In genomic region chr18:80171190-80171872, GRCh38 we compare ENCODE assay signal across 9 cellular contexts.
DNase-seq lines count a peak whose midpoint lies in the region; ATAC-seq and TF ChIP-seq lines count a peak whose summit lies in the region.
"Had no signal": no experiment of that assay in that cellular context is flagged by ENCODE, and none has a peak within 500 bp of the region (broad histone marks: within the 10 kb centered on the region; RNA-seq: fewer than 3 reads in every experiment).

No MANE protein-coding gene starts in this region.

- H3K9me3 Mint-ChIP-seq in activated T-cell treated with anti-CD3 and anti-CD28 coated beads, Interleukin-2, amount 50 U/mL, for 72 hours, result no peaks in the 10 kb centered on the region
- H3K9me3 Mint-ChIP-seq in glutamatergic neuron (ENCODE audit: unreplicated experiment), result no peaks in the 10 kb centered on the region

- H3K4me2 ChIP-seq in DOHH2 (ENCODE audit: low read length), result no peak overlapping the region

- peaks cover 22% of the 10 kb centered on the region for H3K4me1 Mint-ChIP-seq in activated T-cell treated with anti-CD3 and anti-CD28 coated beads, Interleukin-2, amount 50 U/mL, for 72 hours (ENCODE audit: low read depth)
- no peaks in the 10 kb centered on the region for H3K4me1 Mint-ChIP-seq in glutamatergic neuron (ENCODE audit: low read depth, unreplicated experiment)

- H3K27ac Mint-ChIP-seq in activated T-cell treated with anti-CD3 and anti-CD28 coated beads, Interleukin-2, amount 50 U/mL, for 72 hours, result no peak overlapping the region
- H3K27ac Mint-ChIP-seq in glutamatergic neuron (ENCODE audit: unreplicated experiment), result peak overlapping the region; percentile 48

- H3K4me3 Mint-ChIP-seq in activated T-cell treated with anti-CD3 and anti-CD28 coated beads, Interleukin-2, amount 50 U/mL, for 72 hours, result no peak overlapping the region
- peak overlapping the region; percentile 18 for H3K4me3 Mint-ChIP-seq in glutamatergic neuron (ENCODE audit: unreplicated experiment)

- no peaks in the 10 kb centered on the region for H3F3A ChIP-seq in DOHH2 (ENCODE audit: control insufficient read depth, insufficient read depth)

- H3K9me2 ChIP-seq in DOHH2 (replicated peaks; ENCODE audit: control insufficient read depth, low read length), result no peaks in the 10 kb centered on the region

- peaks cover 5% of the 10 kb centered on the region; the same call in 1 of the 2 replicates for H3K4me1 ChIP-seq in DOHH2 (ENCODE audit: control insufficient read depth, low read length)
- H3K4me1 ChIP-seq in rectal smooth muscle tissue (ENCODE audit: control insufficient read depth, insufficient read depth, low read length), result peaks cover 2% of the 10 kb centered on the region

- H3K9me3 ChIP-seq in DOHH2 (ENCODE audit: control insufficient read depth, insufficient read depth, low read length), result no peaks in the 10 kb centered on the region

- no peak for ATAC-seq in activated T-cell treated with anti-CD3 and anti-CD28 coated beads, Interleukin-2, amount 50 U/mL, for 72 hours (replicated peaks in 1 of 2)
- no peak for ATAC-seq in HG03139 (IDR thresholded peaks at IDR 0.05; ENCODE audit: unreplicated experiment)
- no peak for ATAC-seq in HG02759 (IDR thresholded peaks at IDR 0.05; ENCODE audit: unreplicated experiment)

- H3K36me3 Mint-ChIP-seq in activated T-cell treated with anti-CD3 and anti-CD28 coated beads, Interleukin-2, amount 50 U/mL, for 72 hours (ENCODE audit: insufficient read depth in 2 of 2), result peaks cover 0 to 2% of the 10 kb centered on the region in 2 donors
- peaks cover 6% of the 10 kb centered on the region for H3K36me3 Mint-ChIP-seq in glutamatergic neuron (ENCODE audit: unreplicated experiment)

- DNase-seq in LNCaP clone FGC (ENCODE audit: low read depth), result no peak
- DNase-seq in activated T-cell treated with anti-CD3 and anti-CD28 coated beads, Interleukin-2, amount 50 U/mL, for 72 hours, result peak; percentile 57 to 77
- peak; percentile 83 for DNase-seq in glutamatergic neuron
- DNase-seq in Kasumi-1 (lab: John Stamatoyannopoulos, UW), result no peak

- no peaks in the 10 kb centered on the region for H3K36me3 ChIP-seq in DOHH2 (ENCODE audit: control insufficient read depth, low read length)
- H3K36me3 ChIP-seq in rectal smooth muscle tissue (ENCODE audit: control insufficient read depth, insufficient read depth, low read length), result no peaks in the 10 kb centered on the region

- no peaks in the 10 kb centered on the region for H4K20me1 ChIP-seq in DOHH2 (ENCODE audit: control insufficient read depth, insufficient read depth, low read depth, low read length)

- peaks cover 68% of the 10 kb centered on the region for H3K27me3 Mint-ChIP-seq in activated T-cell treated with anti-CD3 and anti-CD28 coated beads, Interleukin-2, amount 50 U/mL, for 72 hours (ENCODE audit: low read depth)
- H3K27me3 Mint-ChIP-seq in glutamatergic neuron (ENCODE audit: unreplicated experiment), result peaks cover 6% of the 10 kb centered on the region

- H3K79me2 ChIP-seq in DOHH2 (ENCODE audit: control insufficient read depth, low read length), result no peaks in the 10 kb centered on the region

- no peak overlapping the region for H3K9ac ChIP-seq in rectal smooth muscle tissue (ENCODE audit: low read length)

- H3K4me3 ChIP-seq in DOHH2 (ENCODE audit: low read length), result no peak overlapping the region
- H3K4me3 ChIP-seq in LNCaP clone FGC (ENCODE audit: low read depth, low read length), result no peak overlapping the region
- H3K4me3 ChIP-seq in rectal smooth muscle tissue (ENCODE audit: low read length), result peak overlapping the region; percentile 60
- H3K4me3 ChIP-seq: skin epidermis had no signal

- H3K27ac ChIP-seq in DOHH2 (ENCODE audit: low read depth, low read length) (no peak overlapping the region), rectal smooth muscle tissue (ENCODE audit: low read depth, low read length) (no peak overlapping the region)

- H3K27me3 ChIP-seq in DOHH2 (ENCODE audit: control insufficient read depth, low read length) (no peaks in the 10 kb centered on the region; the same call in 1 of the 2 replicates), rectal smooth muscle tissue (ENCODE audit: control insufficient read depth, insufficient read depth, low read length) (peaks cover 2% of the 10 kb centered on the region)

- TF ChIP-seq CTCF in DOHH2 (IDR thresholded peaks at IDR 0.05; ENCODE audit: low read depth, low read length, poor library complexity, severe bottlenecking) (peak; percentile 95), LNCaP clone FGC (IDR thresholded peaks at IDR 0.05; ENCODE audit: control insufficient read depth, extremely low read depth, insufficient read depth) (peak; percentile 91), glutamatergic neuron (IDR thresholded peaks at IDR 0.05; ENCODE audit: partially characterized antibody, unreplicated experiment) (peak; percentile 96)

Comparison
In these comparisons a context has a peak if more than half of its experiments do, and no peak if none do; other contexts are left out.
1. DNase-seq: peak in activated T-cell treated with anti-CD3 and anti-CD28 coated beads, Interleukin-2, amount 50 U/mL, for 72 hours (2 of 2) and glutamatergic neuron (single experiment); none in LNCaP clone FGC (single experiment) and Kasumi-1 (0 of 2).
2. Peak in every context shown above with its lines, with median percentiles within 50 percentile points of each other: CTCF ChIP-seq.